ENCODE assay signal across 8 cellular contexts in genomic region chr1:84688461-84689061, GRCh38. TPM values are rescaled to one million over a fixed set of nuclear protein-coding genes. Genes with fewer than 3 reads are reported as not detected.
DNase-seq lines count a peak whose midpoint lies in the region; ATAC-seq lines count a peak whose summit lies in the region.

No MANE protein-coding gene starts in this region.

- H3K9me3 ChIP-seq in trophoblast cell (ENCODE audit: insufficient read depth, low read depth, low read length): no peaks in the 10 kb centered on the region

- H4K91ac ChIP-seq in trophoblast cell (ENCODE audit: low read depth, low read length): no peak overlapping the region

- no peak overlapping the region for H3K14ac ChIP-seq in trophoblast cell (ENCODE audit: low read length)

- no peak overlapping the region for H2BK5ac ChIP-seq in trophoblast cell (ENCODE audit: low read depth, low read length, poor library complexity)

- H3K23ac ChIP-seq in trophoblast cell (ENCODE audit: low read length): no peak overlapping the region

- no peak overlapping the region for H3K27ac ChIP-seq in trophoblast cell (ENCODE audit: low read depth, low read length)

- no peak for ATAC-seq in GM18861 (IDR thresholded peaks at IDR 0.05; ENCODE audit: unreplicated experiment)

- H3K4me2 ChIP-seq in trophoblast cell (ENCODE audit: low read length): peak overlapping the region; percentile 19

- no CpG with 5 or more reads among the region's 8 CpGs for WGBS in trophoblast cell (ENCODE audit: extremely low coverage, insufficient coverage, insufficient read length)

- no peak overlapping the region for H4K8ac ChIP-seq in trophoblast cell (ENCODE audit: low read depth, low read length)

- H3K9ac ChIP-seq in trophoblast cell (ENCODE audit: low read length): no peak overlapping the region

- no peak overlapping the region for H4K12ac ChIP-seq in trophoblast cell (ENCODE audit: low read depth, low read length)

- H3K4ac ChIP-seq in trophoblast cell (ENCODE audit: low read depth, low read length): no peak overlapping the region

- H3K79me1 ChIP-seq in trophoblast cell (ENCODE audit: low read length): peaks cover 9% of the 10 kb centered on the region

- H3K27me3 ChIP-seq in trophoblast cell (ENCODE audit: insufficient read depth, low read length): no peaks in the 10 kb centered on the region

- no peak overlapping the region for H2BK12ac ChIP-seq in trophoblast cell (ENCODE audit: low read length)

- peaks cover 3% of the 10 kb centered on the region in 2 experiments for H3K4me1 ChIP-seq in trophoblast cell (ENCODE audit: control insufficient read depth in 1 of 2, insufficient read depth in 2 of 2, low read length in 2 of 2)

- no peak overlapping the region for H2AFZ ChIP-seq in trophoblast cell (ENCODE audit: insufficient read depth, low read length, poor library complexity)

- peaks cover 6% of the 10 kb centered on the region for H3K79me2 ChIP-seq in trophoblast cell (ENCODE audit: control insufficient read depth, insufficient read depth, low read length, poor library complexity)

- no peak overlapping the region for H2AK5ac ChIP-seq in trophoblast cell (ENCODE audit: low read length)

- H3K18ac ChIP-seq in trophoblast cell (ENCODE audit: low read length): no peak overlapping the region

- peak; percentile 15 to 39 for DNase-seq in NOMO-1 (lab: John Stamatoyannopoulos, UW; ENCODE audit: unreplicated experiment in 2 of 2)
- DNase-seq in NOMO-1 treated with dmso at 0.1 percent for 144 hours (lab: John Stamatoyannopoulos, UW; ENCODE audit: unreplicated experiment): no peak
- peak; percentile 33 for DNase-seq in NOMO-1 treated with DMSO at 0.1 percent for 48 hours (lab: John Stamatoyannopoulos, UW; ENCODE audit: unreplicated experiment)
- DNase-seq in cerebellum (ENCODE audit: low spot score): peak; percentile 19
- DNase-seq in trophoblast cell: no peak
- no peak for DNase-seq in COLO829 (ENCODE audit: low spot score)
- no peak for DNase-seq in medulla oblongata (ENCODE audit: extremely low spot score)

- no peaks in the 10 kb centered on the region for H3K36me3 ChIP-seq in trophoblast cell (ENCODE audit: control insufficient read depth in 1 of 2, insufficient read depth in 2 of 2, low read length in 2 of 2)

- no peak overlapping the region for H2BK120ac ChIP-seq in trophoblast cell (ENCODE audit: insufficient read depth, low read length, poor library complexity)

- H3K4me3 ChIP-seq in trophoblast cell (ENCODE audit: low read depth, low read length): no peak overlapping the region

RNA-seq across cellular contexts. Expression of gene SSX2IP, which starts 1.7 kb away (rescaled TPM):
- total RNA-seq in cerebellum: 17.8 TPM
- polyA plus RNA-seq in trophoblast cell (2013): 15.0 and 17.0 TPM in 2 replicates

Comparison
In these comparisons a context has a peak if more than half of its experiments do, and no peak if none do; other contexts are left out.
1. DNase-seq: peak in NOMO-1 (2 of 2), NOMO-1 treated with DMSO at 0.1 percent for 48 hours (single experiment) and cerebellum (single experiment); none in NOMO-1 treated with dmso at 0.1 percent for 144 hours (single experiment), trophoblast cell (0 of 2), COLO829 (single experiment) and medulla oblongata (single experiment).